14 cellular contexts compared by ENCODE assay signal in the genomic region with DNA sequence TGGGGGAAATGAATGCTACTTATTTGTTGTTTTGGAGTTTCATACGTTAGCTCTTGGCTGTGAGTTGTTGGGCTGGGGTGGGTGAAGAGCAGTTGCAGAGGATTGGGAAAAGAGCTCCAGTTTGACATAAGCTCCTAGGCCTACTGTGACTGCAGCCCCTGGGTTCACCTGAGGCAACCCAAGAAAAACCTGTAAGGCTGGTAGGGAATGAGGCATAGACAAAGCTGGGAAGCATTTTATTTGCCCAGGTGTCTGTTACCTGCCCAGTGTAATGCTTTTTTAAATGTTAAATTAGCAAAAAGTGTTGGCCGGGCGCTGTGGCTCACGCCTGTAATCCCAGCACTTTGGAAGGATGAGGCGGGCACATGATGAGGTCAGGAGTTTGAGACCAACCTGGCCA.
"Had no signal": no experiment of that assay in that cellular context is flagged by ENCODE, and none has a peak within 500 bp of the region (broad histone marks: within the 10 kb centered on the region; RNA-seq: fewer than 3 reads in every experiment).

No MANE protein-coding gene starts in this region.

- H3K27me3 ChIP-seq: MG63, SJCRH30 had no signal

- H3K4me1 ChIP-seq: SJCRH30 had no signal

- DNase-seq: KBM-7, MG63, NCI-H1092, NCI-H2081 treated with DMSO at 0.1 percent for 48 hours, NCI-H2171 treated with DMSO at 0.1 percent for 48 hours, NCI-H345, NCI-H446 treated with DMSO at 0.1 percent for 48 hours, NCI-H69, NCI-H774, Right ventricle myocardium superior, RPMI8226, SJCRH30 had no signal

- H3K36me3 ChIP-seq: MG63, SJCRH30 had no signal

- H3K27ac ChIP-seq: SJCRH30 had no signal

- FAIRE-seq: RCC 7860 had no signal

- H3K9me3 ChIP-seq: MG63, SJCRH30 had no signal

- H3K4me3 ChIP-seq: MG63, SJCRH30 had no signal

- ATAC-seq: SK-N-SH treated with all-trans-retinoic acid at 6 μM for 48 hours had no signal
